1 cellular context compared by ENCODE assay signal in genomic region chr7:42253316-42253715, GRCh38.
TF ChIP-seq lines count a peak whose summit lies in the region.

No MANE protein-coding gene starts in this region.

TF ChIP-seq in IMR-90, 13 proteins besides CTCF, POLR2A, EP300 and RAD21:
- TF ChIP-seq CEBPB (IDR thresholded peaks at IDR 0.05; ENCODE audit: low read depth, low read length) (no peak), USF2 (IDR thresholded peaks at IDR 0.05; ENCODE audit: low read depth, low read length) (no peak), MXI1 (IDR thresholded peaks at IDR 0.05; ENCODE audit: borderline replicate concordance, low read depth, low read length) (no peak)
